15 cellular contexts compared by ENCODE assay signal in genomic region chr3:42101481-42101880, GRCh38. TPM values are rescaled to one million over a fixed set of nuclear protein-coding genes. Genes with fewer than 3 reads are reported as not detected.
DNase-seq lines count a peak whose midpoint lies in the region; ATAC-seq and TF ChIP-seq lines count a peak whose summit lies in the region.
"Had no signal": no experiment of that assay in that cellular context is flagged by ENCODE, and none has a peak within 500 bp of the region (broad histone marks: within the 10 kb centered on the region; RNA-seq: fewer than 3 reads in every experiment).

No MANE protein-coding gene starts in this region.

- peak overlapping the region; percentile 17 for H3K27ac ChIP-seq in adipose tissue (ENCODE audit: low read depth, low read length)
- H3K27ac ChIP-seq in thoracic aorta, result peak overlapping the region; percentile 9 to 55

- H3K4me3 ChIP-seq in fibroblast of mammary gland (ENCODE audit: control insufficient read depth, low read depth, low read length) (no peak overlapping the region), thoracic aorta (no peak overlapping the region)
- H3K4me3 ChIP-seq: BLaER1 had no signal

- DNase-seq in fibroblast of mammary gland (ENCODE audit: low read depth) (peak; percentile 50), mesenteric fat pad (ENCODE audit: low spot score) (peak; percentile 2), thoracic aorta (ENCODE audit: low spot score) (no peak), NOMO-1 (lab: John Stamatoyannopoulos, UW; ENCODE audit: unreplicated experiment in 2 of 2) (no peak), superior temporal gyrus (ENCODE audit: extremely low spot score) (no peak)
- DNase-seq in activated CD4-positive, alpha-beta T cell treated with anti-CD3 and anti-CD28 coated beads for 1 hour, result no peak
- DNase-seq: activated CD4-positive, alpha-beta T cell treated with anti-CD3 and anti-CD28 coated beads, Interleukin-2, amount 10 ng/mL, durations not matched to agents 7 days and 5 days; activated gamma-delta T cell treated with Interleukin-2 at 50 U/mL for 16 hours; H7; left colon; T-helper 1 cell had no signal

- no peak for TF ChIP-seq CTCF in fibroblast of mammary gland (conservative IDR thresholded peaks at IDR 0.05; ENCODE audit: control insufficient read depth, insufficient read depth, low read depth, low read length)
- no peak for TF ChIP-seq CTCF in thoracic aorta (IDR thresholded peaks at IDR 0.05)

- no peaks in the 10 kb centered on the region for H3K27me3 ChIP-seq in thoracic aorta (replicated peaks; ENCODE audit: insufficient read depth)
- H3K27me3 ChIP-seq: BLaER1 had no signal

- peaks cover 18 to 52% of the 10 kb centered on the region in 2 donors for H3K4me1 ChIP-seq in thoracic aorta (ENCODE audit: control insufficient read depth in 1 of 2, low read depth in 2 of 2)

- TF ChIP-seq POLR2A in GM18505 (IDR thresholded peaks at IDR 0.05; ENCODE audit: borderline replicate concordance, extremely low read depth, insufficient read depth, insufficient read length), result no peak

- WGBS in adipose tissue, 3 donors, result 11 to 73% (median 17%) methylated on average over 1 of the region's 1 CpG

- peaks cover 7% of the 10 kb centered on the region for H3K36me3 ChIP-seq in thoracic aorta

- ATAC-seq in thoracic aorta (ENCODE audit: insufficient number of reproducible peaks, low FRiP score, low read depth) (no peak), GM18505 (IDR thresholded peaks at IDR 0.05; ENCODE audit: unreplicated experiment) (no peak)
- ATAC-seq: left colon, PC-3 had no signal

- H3K9me3 ChIP-seq in thoracic aorta, result no peaks in the 10 kb centered on the region

RNA-seq across cellular contexts. Expression of gene TRAK1, which starts 10.3 kb away (rescaled TPM):
- 10 to 100 TPM in 2 of 3 donors, 1 to 10 TPM in 1; 6.8 to 16.7 (median 10.5) TPM for polyA plus RNA-seq in adipose tissue
- total RNA-seq in mesenteric fat pad (38.3 TPM), thoracic aorta (10 to 100 TPM; 35.1 to 36.0 TPM)

Comparison
In these comparisons a context has a peak if more than half of its experiments do, and no peak if none do; other contexts are left out.
1. DNase-seq: peak in fibroblast of mammary gland (single experiment) and mesenteric fat pad (single experiment); none in thoracic aorta (single experiment), activated CD4-positive, alpha-beta T cell treated with anti-CD3 and anti-CD28 coated beads for 1 hour (single experiment), NOMO-1 (0 of 2) and superior temporal gyrus (single experiment).